ENCODE assay signal across 8 cellular contexts in the genomic region with DNA sequence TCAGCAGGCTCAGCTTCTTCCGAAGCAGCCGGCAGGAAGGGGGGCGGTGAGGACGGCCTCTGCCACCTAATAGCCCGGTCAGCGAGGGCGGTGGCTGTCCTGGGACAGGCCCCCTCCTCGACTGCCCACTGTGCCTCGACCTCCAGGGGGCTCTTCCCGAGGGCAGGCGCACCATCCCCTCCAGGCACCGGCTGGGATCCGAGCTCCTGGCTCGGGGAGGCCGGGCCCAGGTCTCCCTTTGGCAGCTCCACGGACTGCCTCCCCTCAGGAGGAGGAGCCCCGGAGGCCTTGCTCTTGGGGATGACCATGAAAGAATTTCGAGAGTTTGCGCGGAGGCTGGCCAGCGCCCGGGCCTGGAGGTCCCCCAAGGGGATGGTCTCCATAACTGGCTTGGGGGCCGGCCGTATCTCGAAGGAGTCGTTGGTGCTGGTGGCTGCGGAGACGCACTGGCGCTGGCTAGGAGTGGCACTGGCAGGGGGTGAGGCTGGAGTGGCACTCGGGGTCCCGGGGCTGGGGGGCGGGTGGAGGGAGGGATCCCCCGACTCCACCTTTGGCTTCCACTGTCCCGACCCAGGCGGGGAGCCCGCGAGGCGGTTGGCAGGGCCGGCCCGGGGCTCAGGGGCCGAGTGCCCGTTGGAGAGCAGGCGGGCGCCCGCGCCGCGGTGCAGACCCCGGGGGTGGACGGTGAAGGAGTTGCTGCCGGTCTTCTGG. TPM values are rescaled to one million over a fixed set of nuclear protein-coding genes. Genes with fewer than 3 reads are reported as not detected.
DNase-seq lines count a peak whose midpoint lies in the region; ATAC-seq and TF ChIP-seq lines count a peak whose summit lies in the region.

No MANE protein-coding gene starts in this region.

- H3K27ac ChIP-seq in RWPE2 (ENCODE audit: poor library complexity, severe bottlenecking), result no peak overlapping the region
- no peak overlapping the region for H3K27ac ChIP-seq in fibroblast of lung (ENCODE audit: insufficient read depth, low read length)
- no peak overlapping the region for H3K27ac ChIP-seq in rectal smooth muscle tissue (ENCODE audit: low read depth, low read length)

- H3K4me2 ChIP-seq in fibroblast of lung (ENCODE audit: extremely low read depth, insufficient read depth, low read length), result peak overlapping the region; percentile 78

- peaks cover 22% of the 10 kb centered on the region for H3K4me1 ChIP-seq in RWPE2 (ENCODE audit: insufficient read depth, poor library complexity, severe bottlenecking)
- peaks cover 14% of the 10 kb centered on the region for H3K4me1 ChIP-seq in fibroblast of lung (ENCODE audit: control insufficient read depth, extremely low read depth, insufficient read depth, low read length)
- H3K4me1 ChIP-seq in rectal smooth muscle tissue (ENCODE audit: control insufficient read depth, insufficient read depth, low read length), result peaks cover 20% of the 10 kb centered on the region

- H3K36me3 ChIP-seq in RWPE2 (ENCODE audit: low read depth) (peaks cover 8% of the 10 kb centered on the region; the same call in 1 of the 2 replicates), fibroblast of lung (ENCODE audit: control insufficient read depth, insufficient read depth, low read length) (no peaks in the 10 kb centered on the region), rectal smooth muscle tissue (ENCODE audit: control insufficient read depth, insufficient read depth, low read length) (no peaks in the 10 kb centered on the region)

- no peak overlapping the region for H2AFZ ChIP-seq in fibroblast of lung (ENCODE audit: low read length)

- H3K9me3 ChIP-seq in RWPE2 (ENCODE audit: severe bottlenecking) (no peaks in the 10 kb centered on the region), fibroblast of lung (ENCODE audit: control insufficient read depth, insufficient read depth, low read depth, low read length) (no peaks in the 10 kb centered on the region)

- peaks cover 21% of the 10 kb centered on the region for H3K79me2 ChIP-seq in fibroblast of lung (ENCODE audit: control insufficient read depth, insufficient read depth, low read length)

- no peak for TF ChIP-seq CTCF in RWPE2 (IDR thresholded peaks at IDR 0.05; ENCODE audit: poor library complexity, severe bottlenecking)
- TF ChIP-seq CTCF in fibroblast of lung (conservative IDR thresholded peaks at IDR 0.05 in 1 of 2, IDR thresholded peaks at IDR 0.05 in 1 of 2; ENCODE audit: low read depth in 1 of 2, low read length in 2 of 2), result no peak

- H4K20me1 ChIP-seq in fibroblast of lung (ENCODE audit: control insufficient read depth, extremely low read depth, insufficient read depth, low read length), result no peaks in the 10 kb centered on the region

- H3K4me3 ChIP-seq in RWPE2 (ENCODE audit: severe bottlenecking) (peak overlapping the region; percentile 88), fibroblast of lung (replicated peaks in 1 of 4; ENCODE audit: control extremely low read depth in 1 of 4, insufficient read depth in 1 of 4, low read depth in 3 of 4, low read length in 4 of 4) (peak overlapping the region; percentile 27 to 54 (median 34)), rectal smooth muscle tissue (ENCODE audit: low read length) (peak overlapping the region; percentile 52)

- DNase-seq in GM03348 (ENCODE audit: low spot score) (peak; percentile 22), RWPE2 (ENCODE audit: low spot score) (no peak), fibroblast of lung (ENCODE audit: low read depth in 2 of 2) (peak in 1 of 2 donors; percentile 30), NCI-H2196 treated with DMSO at 0.1 percent for 48 hours (lab: John Stamatoyannopoulos, UW; ENCODE audit: unreplicated experiment) (no peak), NCI-H2081 (lab: John Stamatoyannopoulos, UW) (no peak), middle frontal gyrus (ENCODE audit: extremely low spot score, low spot score) (no peak)
- DNase-seq in stimulated activated CD4-positive, alpha-beta T cell treated with anti-CD3 and anti-CD28 coated beads, Interleukin-2, amount 100 ng/mL, for 48 hours, result no peak

- ATAC-seq in RWPE2 (ENCODE audit: low read depth), result no peak

- no peak overlapping the region for H3K9ac ChIP-seq in fibroblast of lung (ENCODE audit: insufficient read depth, low read length)
- H3K9ac ChIP-seq in rectal smooth muscle tissue (ENCODE audit: low read length), result no peak overlapping the region

- H3K27me3 ChIP-seq in RWPE2 (ENCODE audit: insufficient read depth, poor library complexity, severe bottlenecking) (no peaks in the 10 kb centered on the region), fibroblast of lung (ENCODE audit: control insufficient read depth, insufficient read depth, low read length) (no peaks in the 10 kb centered on the region), rectal smooth muscle tissue (ENCODE audit: control insufficient read depth, insufficient read depth, low read length) (no peaks in the 10 kb centered on the region)

RNA-seq across cellular contexts. Expression of gene TPRN, which starts 1.0 kb away (rescaled TPM):
- 5.1 and 5.8 TPM in 2 replicates for total RNA-seq in fibroblast of lung
- 1.6 and 2.3 TPM in 2 replicates for polyA plus RNA-seq in fibroblast of lung
- 4.4 and 8.7 TPM in 2 replicates for polyA plus RNA-seq in fibroblast of lung (2012)
- 2.5 and 2.9 TPM in 2 replicates for polyA minus RNA-seq in fibroblast of lung (ENCODE audit: low replicate concordance)

RNA-seq across cellular contexts. Expression of gene TMEM203, which starts 5.9 kb away (rescaled TPM):
- total RNA-seq in fibroblast of lung, result 36.2 and 36.3 TPM in 2 replicates
- 38.6 and 44.9 TPM in 2 replicates for polyA plus RNA-seq in fibroblast of lung
- polyA plus RNA-seq in fibroblast of lung (2012), result 30.7 and 38.4 TPM in 2 replicates
- 30.3 and 34.8 TPM in 2 replicates for polyA minus RNA-seq in fibroblast of lung (ENCODE audit: low replicate concordance)

RNA-seq across cellular contexts. Expression of gene NDOR1, which starts 5.9 kb away (rescaled TPM):
- total RNA-seq in fibroblast of lung, result 2.6 and 3.1 TPM in 2 replicates
- polyA plus RNA-seq in fibroblast of lung, result 2.4 and 5.6 TPM in 2 replicates
- 5.2 and 9.5 TPM in 2 replicates for polyA plus RNA-seq in fibroblast of lung (2012)
- polyA minus RNA-seq in fibroblast of lung (ENCODE audit: low replicate concordance), result 7.0 and 8.6 TPM in 2 replicates

RNA-seq across cellular contexts. Expression of gene SSNA1, which starts 11.1 kb away (rescaled TPM):
- total RNA-seq in fibroblast of lung, result 56.3 and 58.3 TPM in 2 replicates
- 37.7 and 51.2 TPM in 2 replicates for polyA plus RNA-seq in fibroblast of lung
- polyA plus RNA-seq in fibroblast of lung (2012), result 62.2 and 95.4 TPM in 2 replicates
- 21.3 and 25.8 TPM in 2 replicates for polyA minus RNA-seq in fibroblast of lung (ENCODE audit: low replicate concordance)

RNA-seq across cellular contexts. Expression of gene ANAPC2, which starts 11.2 kb away (rescaled TPM):
- 15.9 and 18.0 TPM in 2 replicates for total RNA-seq in fibroblast of lung
- polyA plus RNA-seq in fibroblast of lung, result 9.1 and 12.3 TPM in 2 replicates
- polyA plus RNA-seq in fibroblast of lung (2012), result 15.1 and 23.3 TPM in 2 replicates
- polyA minus RNA-seq in fibroblast of lung (ENCODE audit: low replicate concordance), result 22.1 and 29.7 TPM in 2 replicates

Comparison
In these comparisons a context has a peak if more than half of its experiments do, and no peak if none do; other contexts are left out.
1. H3K4me3 ChIP-seq: peak in every context shown above with its lines; median percentile 88 in RWPE2; 52 in rectal smooth muscle tissue; 34 in fibroblast of lung.